ENCODE assay signal across 5 cellular contexts in the genomic region with DNA sequence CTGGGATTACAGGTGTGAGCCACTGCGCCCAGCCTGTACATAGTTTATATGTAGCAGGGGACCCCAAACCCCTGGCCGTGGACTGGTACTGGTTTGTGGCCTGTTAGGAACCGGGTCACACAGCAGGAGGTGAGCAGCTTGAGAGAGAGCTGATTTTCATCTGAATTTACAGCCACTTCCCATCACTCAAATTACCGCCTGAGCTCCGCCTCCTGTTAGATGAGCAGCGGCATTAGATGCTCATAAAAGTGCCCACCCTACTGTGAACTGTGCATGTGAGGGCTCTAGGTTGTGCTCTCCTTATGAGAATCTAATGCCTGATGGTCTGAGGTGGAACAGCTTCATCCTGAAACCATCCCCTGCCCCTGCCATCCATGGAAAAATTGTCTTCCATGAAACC.
"Had no signal": no experiment of that assay in that cellular context is flagged by ENCODE, and none has a peak within 500 bp of the region (broad histone marks: within the 10 kb centered on the region; RNA-seq: fewer than 3 reads in every experiment).

No MANE protein-coding gene starts in this region.

- H3K27ac Mint-ChIP-seq: GM23338, H9, IgD-negative memory B cell had no signal

- H3K36me3 Mint-ChIP-seq: IgD-negative memory B cell had no signal

- H3K4me3 ChIP-seq: GM23338 had no signal

- ATAC-seq: GM23338 had no signal

- H3K4me3 Mint-ChIP-seq: GM23338, H9, IgD-negative memory B cell had no signal

- H3K4me1 Mint-ChIP-seq: GM23338 had no signal

- H3K9me3 Mint-ChIP-seq: GM23338, H9, IgD-negative memory B cell had no signal

- DNase-seq: H9, HCEC 1CT, KBM-7 had no signal
